In genomic region chr13:96474158-96474606, GRCh38 we compare ENCODE assay signal across 27 cellular contexts.
"Had no signal": no experiment of that assay in that cellular context is flagged by ENCODE, and none has a peak within 500 bp of the region (broad histone marks: within the 10 kb centered on the region; RNA-seq: fewer than 3 reads in every experiment).

No MANE protein-coding gene starts in this region.

- H3K36me3 Mint-ChIP-seq: activated CD4-positive, alpha-beta memory T cell treated with anti-CD3 and anti-CD28 coated beads for 36 hours; naive thymus-derived CD4-positive, alpha-beta T cell; stimulated activated effector memory CD8-positive, alpha-beta T cell treated with anti-CD3 and anti-CD28 coated beads, Interleukin-12 subunit alpha, Interleukin-12 subunit beta, amount 100 ng/mL, for 72 hours; type B pancreatic cell had no signal

- H3K27ac ChIP-seq: esophagus muscularis mucosa, foreskin keratinocyte, sigmoid colon, vagina, WERI-Rb-1 had no signal

- ATAC-seq: foreskin keratinocyte; naive thymus-derived CD4-positive, alpha-beta T cell; stimulated activated effector memory CD8-positive, alpha-beta T cell treated with anti-CD3 and anti-CD28 coated beads, Interleukin-12 subunit alpha, Interleukin-12 subunit beta, amount 100 ng/mL, for 72 hours had no signal

- H3K27ac Mint-ChIP-seq: activated CD4-positive, alpha-beta memory T cell treated with anti-CD3 and anti-CD28 coated beads for 36 hours; activated CD4-positive, alpha-beta T cell treated with anti-CD3 and anti-CD28 coated beads, Interleukin-2, amount 10 ng/mL, durations not matched to agents 24 days and 14 days; activated T-helper 1 cell treated with anti-CD3 and anti-CD28 coated beads, Interleukin-12 subunit alpha, Interleukin-12 subunit beta, Interleukin-2, Interleukin-4 antibody, amounts not matched to agents 30 ng/mL and 10 ng/mL and 1 ng/mL, durations not matched to agents 14 hours and 24 hours and 36 hours; dendritic cell treated with granulocyte-macrophage colony-stimulating factor and Interleukin-4, amounts not matched to agents 40 ng/mL and 50 ng/mL, for 4 days; naive thymus-derived CD4-positive, alpha-beta T cell; stimulated activated effector memory CD8-positive, alpha-beta T cell treated with anti-CD3 and anti-CD28 coated beads, Interleukin-12 subunit alpha, Interleukin-12 subunit beta, amount 100 ng/mL, for 72 hours; stimulated activated naive CD8-positive, alpha-beta T cell treated with anti-CD3 and anti-CD28 coated beads, Interleukin-15, Interleukin-2, amounts not matched to agents 100 ng/mL and 50 ng/mL, for 24 hours; T-helper 1 cell treated with Interleukin-12 subunit alpha and Interleukin-12 subunit beta and Interleukin-4 antibody, amounts not matched to agents 30 μg/mL and 1 μg/mL, for 36 hours; type B pancreatic cell had no signal

- H3K4me3 ChIP-seq: esophagus muscularis mucosa, heart right ventricle, sigmoid colon, vagina had no signal

- H3K9me3 Mint-ChIP-seq: activated CD4-positive, alpha-beta memory T cell treated with anti-CD3 and anti-CD28 coated beads for 36 hours; activated CD4-positive, alpha-beta T cell treated with anti-CD3 and anti-CD28 coated beads, Interleukin-2, amount 10 ng/mL, durations not matched to agents 24 days and 14 days; type B pancreatic cell had no signal

- H3K4me3 Mint-ChIP-seq: activated CD4-positive, alpha-beta memory T cell treated with anti-CD3 and anti-CD28 coated beads for 36 hours; activated CD4-positive, alpha-beta T cell treated with anti-CD3 and anti-CD28 coated beads, Interleukin-2, amount 10 ng/mL, durations not matched to agents 24 days and 14 days; activated T-helper 1 cell treated with anti-CD3 and anti-CD28 coated beads, Interleukin-12 subunit alpha, Interleukin-12 subunit beta, Interleukin-2, Interleukin-4 antibody, amounts not matched to agents 30 ng/mL and 10 ng/mL and 1 ng/mL, durations not matched to agents 14 hours and 24 hours and 36 hours; dendritic cell treated with granulocyte-macrophage colony-stimulating factor and Interleukin-4, amounts not matched to agents 40 ng/mL and 50 ng/mL, for 4 days; naive thymus-derived CD4-positive, alpha-beta T cell; stimulated activated effector memory CD8-positive, alpha-beta T cell treated with anti-CD3 and anti-CD28 coated beads, Interleukin-12 subunit alpha, Interleukin-12 subunit beta, amount 100 ng/mL, for 72 hours; stimulated activated naive CD8-positive, alpha-beta T cell treated with anti-CD3 and anti-CD28 coated beads, Interleukin-15, Interleukin-2, amounts not matched to agents 100 ng/mL and 50 ng/mL, for 24 hours; T-helper 1 cell treated with Interleukin-12 subunit alpha and Interleukin-12 subunit beta and Interleukin-4 antibody, amounts not matched to agents 30 μg/mL and 1 μg/mL, for 36 hours; type B pancreatic cell had no signal

- H3K4me1 Mint-ChIP-seq: activated CD4-positive, alpha-beta T cell treated with anti-CD3 and anti-CD28 coated beads, Interleukin-2, amount 10 ng/mL, durations not matched to agents 24 days and 14 days; naive thymus-derived CD4-positive, alpha-beta T cell; stimulated activated effector memory CD8-positive, alpha-beta T cell treated with anti-CD3 and anti-CD28 coated beads, Interleukin-12 subunit alpha, Interleukin-12 subunit beta, amount 100 ng/mL, for 72 hours had no signal

- H3K4me1 ChIP-seq: esophagus muscularis mucosa, foreskin keratinocyte, sigmoid colon, vagina had no signal

- DNase-seq: activated CD4-positive, alpha-beta memory T cell treated with anti-CD3 and anti-CD28 coated beads for 36 hours; activated CD4-positive, alpha-beta T cell treated with anti-CD3 and anti-CD28 coated beads, Interleukin-2, amount 10 ng/mL, durations not matched to agents 24 days and 14 days; activated CD4-positive, CD25-positive, alpha-beta regulatory T cell treated with anti-CD3 and anti-CD28 coated beads, Interleukin-2, amount 50 U/mL, for 72 hours; activated CD8-positive, alpha-beta memory T cell treated with anti-CD3 and anti-CD28 coated beads, Interleukin-2, amount 50 U/mL, for 4 hours; activated effector memory CD4-positive, alpha-beta T cell treated with anti-CD3 and anti-CD28 coated beads, Interleukin-2, amount 50 U/mL, for 16 hours; activated naive CD4-positive, alpha-beta T cell treated with anti-CD3 and anti-CD28 coated beads, Interleukin-2, amount 50 U/mL, for 16 hours; activated T-cell treated with anti-CD3 and anti-CD28 coated beads, Interleukin-2, amount 50 U/mL, for 1 hour; amniotic stem cell; central memory CD4-positive, alpha-beta T cell; foreskin keratinocyte; heart right ventricle; midbrain; naive thymus-derived CD4-positive, alpha-beta T cell; posterior cingulate gyrus; sigmoid colon; small intestine; stimulated activated CD4-positive, alpha-beta T cell treated with anti-CD3 and anti-CD28 coated beads, Interleukin-4, amount 100 ng/mL, for 24 hours; T-helper 9 cell; WERI-Rb-1 had no signal

- H3K36me3 ChIP-seq: esophagus muscularis mucosa, heart right ventricle, sigmoid colon, vagina, WERI-Rb-1 had no signal

- H3K27me3 Mint-ChIP-seq: activated CD4-positive, alpha-beta memory T cell treated with anti-CD3 and anti-CD28 coated beads for 36 hours; activated CD4-positive, alpha-beta T cell treated with anti-CD3 and anti-CD28 coated beads, Interleukin-2, amount 10 ng/mL, durations not matched to agents 24 days and 14 days; dendritic cell treated with granulocyte-macrophage colony-stimulating factor and Interleukin-4, amounts not matched to agents 40 ng/mL and 50 ng/mL, for 4 days; naive thymus-derived CD4-positive, alpha-beta T cell; stimulated activated naive CD8-positive, alpha-beta T cell treated with anti-CD3 and anti-CD28 coated beads, Interleukin-15, Interleukin-2, amounts not matched to agents 100 ng/mL and 50 ng/mL, for 24 hours; type B pancreatic cell had no signal

- H3K27me3 ChIP-seq: esophagus muscularis mucosa, foreskin keratinocyte, sigmoid colon, vagina had no signal

- H3K9me3 ChIP-seq: esophagus muscularis mucosa, sigmoid colon, vagina had no signal
